ENCODE assay signal across 1 cellular context in the genomic region with DNA sequence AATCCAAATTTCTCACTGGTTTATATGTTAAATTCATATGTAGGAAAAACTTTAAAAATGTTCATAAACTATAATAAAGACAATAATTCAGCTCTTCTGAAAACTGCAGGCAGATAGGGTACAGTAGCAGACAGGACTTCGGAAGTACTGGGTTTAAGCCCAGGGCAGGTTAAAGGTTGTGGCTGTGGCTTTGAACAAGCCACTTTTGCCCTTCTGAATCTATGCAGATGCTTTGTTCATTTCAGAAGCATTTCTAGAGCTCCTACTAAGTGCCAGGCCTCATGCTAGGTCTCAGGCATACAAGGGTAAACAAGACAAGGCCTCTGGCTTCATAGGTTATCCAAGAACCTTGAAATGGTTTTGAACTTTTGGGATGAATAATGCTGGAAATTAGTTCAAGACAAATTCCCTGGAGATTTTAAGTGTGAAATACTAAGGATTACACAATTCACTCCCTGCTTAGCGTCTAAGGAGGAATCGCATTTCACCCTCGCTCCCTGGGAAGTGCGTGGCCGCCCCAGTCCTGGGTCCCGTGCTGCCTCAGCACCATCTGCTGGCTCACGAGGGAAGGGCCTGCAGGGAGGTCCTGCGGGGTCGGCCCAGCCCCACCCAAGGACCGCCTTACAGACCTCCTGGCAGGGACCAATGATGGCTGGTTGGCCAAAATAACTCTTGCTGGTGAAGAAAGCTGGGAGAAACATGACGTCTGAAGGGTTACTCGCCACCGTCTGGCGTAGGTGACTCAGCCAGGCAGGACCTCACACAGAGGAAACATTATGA.
A peak's percentile ranks its signal among the peaks of the same experiment; 100 is the strongest.
TF ChIP-seq lines count a peak whose summit lies in the region.

No MANE protein-coding gene starts in this region.

TF ChIP-seq in IMR-90, 13 proteins besides CTCF, POLR2A, EP300 and RAD21:
- no peak for TF ChIP-seq MAZ (IDR thresholded peaks at IDR 0.05; ENCODE audit: borderline replicate concordance, low read depth, low read length)
- no peak for TF ChIP-seq MXI1 (IDR thresholded peaks at IDR 0.05; ENCODE audit: borderline replicate concordance, low read depth, low read length)
- TF ChIP-seq, protein P1, sequence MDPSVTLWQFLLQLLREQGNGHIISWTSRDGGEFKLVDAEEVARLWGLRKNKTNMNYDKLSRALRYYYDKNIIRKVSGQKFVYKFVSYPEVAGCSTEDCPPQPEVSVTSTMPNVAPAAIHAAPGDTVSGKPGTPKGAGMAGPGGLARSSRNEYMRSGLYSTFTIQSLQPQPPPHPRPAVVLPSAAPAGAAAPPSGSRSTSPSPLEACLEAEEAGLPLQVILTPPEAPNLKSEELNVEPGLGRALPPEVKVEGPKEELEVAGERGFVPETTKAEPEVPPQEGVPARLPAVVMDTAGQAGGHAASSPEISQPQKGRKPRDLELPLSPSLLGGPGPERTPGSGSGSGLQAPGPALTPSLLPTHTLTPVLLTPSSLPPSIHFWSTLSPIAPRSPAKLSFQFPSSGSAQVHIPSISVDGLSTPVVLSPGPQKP (IDR thresholded peaks at IDR 0.05; ENCODE audit: borderline replicate concordance, low read depth, low read length): no peak
- TF ChIP-seq RCOR1 (IDR thresholded peaks at IDR 0.05; ENCODE audit: insufficient replicate concordance, low read length): no peak
- TF ChIP-seq SMC3 (IDR thresholded peaks at IDR 0.05; ENCODE audit: low read depth, low read length): peak; percentile 34; the same call in 1 of the 2 replicates
- TF ChIP-seq RFX5 (IDR thresholded peaks at IDR 0.05; ENCODE audit: low read depth, low read length): no peak
- TF ChIP-seq CEBPB (IDR thresholded peaks at IDR 0.05; ENCODE audit: low read depth, low read length): peak; percentile 64
- TF ChIP-seq BHLHE40 (IDR thresholded peaks at IDR 0.05; ENCODE audit: low read depth, low read length): peak; percentile 50
- no peak for TF ChIP-seq NFE2L2 (IDR thresholded peaks at IDR 0.05; ENCODE audit: low read depth, low read length)
- TF ChIP-seq, protein P2, sequence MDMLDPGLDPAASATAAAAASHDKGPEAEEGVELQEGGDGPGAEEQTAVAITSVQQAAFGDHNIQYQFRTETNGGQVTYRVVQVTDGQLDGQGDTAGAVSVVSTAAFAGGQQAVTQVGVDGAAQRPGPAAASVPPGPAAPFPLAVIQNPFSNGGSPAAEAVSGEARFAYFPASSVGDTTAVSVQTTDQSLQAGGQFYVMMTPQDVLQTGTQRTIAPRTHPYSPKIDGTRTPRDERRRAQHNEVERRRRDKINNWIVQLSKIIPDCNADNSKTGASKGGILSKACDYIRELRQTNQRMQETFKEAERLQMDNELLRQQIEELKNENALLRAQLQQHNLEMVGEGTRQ (IDR thresholded peaks at IDR 0.05; ENCODE audit: low read depth, low read length): no peak
- TF ChIP-seq CHD1 (IDR thresholded peaks at IDR 0.05; ENCODE audit: low read depth, low read length): no peak
- TF ChIP-seq FOS (IDR thresholded peaks at IDR 0.05; ENCODE audit: low read depth, low read length): no peak
